Comparison of ENCODE assay signal across 21 cellular contexts in genomic region chr11:67548112-67548511, GRCh38. TPM values are rescaled to one million over a fixed set of nuclear protein-coding genes. Genes with fewer than 3 reads are reported as not detected.
"Had no signal": no experiment of that assay in that cellular context is flagged by ENCODE, and none has a peak within 500 bp of the region (broad histone marks: within the 10 kb centered on the region; RNA-seq: fewer than 3 reads in every experiment).

No MANE protein-coding gene starts in this region.

RNA-seq across cellular contexts. Expression of gene CABP2, which starts 24.9 kb away (rescaled TPM):
- total RNA-seq: activated naive CD4-positive, alpha-beta T cell treated with anti-CD3 and anti-CD28 coated beads for 36 hours; activated naive CD4-positive, alpha-beta T cell treated with anti-CD3 and anti-CD28 coated beads, Interleukin-2, amount 50 U/mL, for 72 hours; activated naive CD8-positive, alpha-beta T cell treated with anti-CD3 and anti-CD28 coated beads for 36 hours; activated naive CD8-positive, alpha-beta T cell treated with anti-CD3 and anti-CD28 coated beads, Interleukin-2, amount 10 ng/mL, durations not matched to agents 7 days and 5 days; activated T-cell treated with anti-CD3 and anti-CD28 coated beads, Interleukin-2, amount 50 U/mL, for 4 hours; activated T-cell treated with anti-CD3 and anti-CD28 coated beads, Interleukin-2, amount 50 U/mL, for 72 hours; activated T-helper 1 cell treated with anti-CD3 and anti-CD28 coated beads, Interleukin-12 subunit alpha, Interleukin-12 subunit beta, Interleukin-2, Interleukin-4 antibody, amounts not matched to agents 30 ng/mL and 10 ng/mL and 1 ng/mL, durations not matched to agents 14 hours and 24 hours and 36 hours; activated T-helper 17 cell treated with anti-CD3 and anti-CD28 coated beads, Interleukin-2, amount 50 U/mL, for 72 hours; activated T-helper 2 cell treated with anti-CD3 and anti-CD28 coated beads, Interferon-gamma antibody, Interleukin-2, Interleukin-4, amounts not matched to agents 10 μg/mL and 5 μg/mL and 100 μg/mL, durations not matched to agents 14 hours and 24 hours and 36 hours; adrenal gland; aorta; ascending aorta; astrocyte; body of pancreas; breast epithelium; bronchial epithelial cell; cardiac muscle cell; cardiac septum; cerebellum; chondrocyte had no signal
- polyA plus RNA-seq: adipose tissue, adrenal gland, aorta, cardiac muscle cell had no signal
